Comparison of ENCODE assay signal across 7 cellular contexts in genomic region chr15:68281008-68281407, GRCh38. TPM values are rescaled to one million over a fixed set of nuclear protein-coding genes. Genes with fewer than 3 reads are reported as not detected.
DNase-seq lines count a peak whose midpoint lies in the region; ATAC-seq and TF ChIP-seq lines count a peak whose summit lies in the region.

No MANE protein-coding gene starts in this region.

- H3K27me3 Mint-ChIP-seq in activated B cell treated with CpG ODN at 0.5 μM for 24 hours = no peaks in the 10 kb centered on the region

- POLR2A ChIA-PET in activated B cell treated with CpG ODN at 0.5 μM for 24 hours (lab: Charles Lee) = interaction anchor here (0.6 kb wide), 1 partner anchor 11 kb away, joined by 4 read pairs; no protein-coding TSS in a partner anchor

- ATAC-seq in activated B cell treated with CpG ODN at 0.5 μM for 24 hours (ENCODE audit: low read depth) = no peak
- no peak for ATAC-seq in stimulated activated effector memory CD8-positive, alpha-beta T cell treated with anti-CD3 and anti-CD28 coated beads, Interleukin-12 subunit alpha, Interleukin-12 subunit beta, amount 100 ng/mL, for 72 hours
- ATAC-seq in GM19467 (IDR thresholded peaks at IDR 0.05; ENCODE audit: unreplicated experiment) = no peak
- ATAC-seq in GM19023 (IDR thresholded peaks at IDR 0.05; ENCODE audit: unreplicated experiment) = no peak

- peaks cover 72% of the 10 kb centered on the region for H3K4me1 Mint-ChIP-seq in activated B cell treated with CpG ODN at 0.5 μM for 24 hours
- H3K4me1 Mint-ChIP-seq in stimulated activated effector memory CD8-positive, alpha-beta T cell treated with anti-CD3 and anti-CD28 coated beads, Interleukin-12 subunit alpha, Interleukin-12 subunit beta, amount 100 ng/mL, for 72 hours = peaks cover 64% of the 10 kb centered on the region

- peak overlapping the region; percentile 93 for H3K4me3 Mint-ChIP-seq in activated B cell treated with CpG ODN at 0.5 μM for 24 hours
- H3K4me3 Mint-ChIP-seq in stimulated activated effector memory CD8-positive, alpha-beta T cell treated with anti-CD3 and anti-CD28 coated beads, Interleukin-12 subunit alpha, Interleukin-12 subunit beta, amount 100 ng/mL, for 72 hours = peak overlapping the region; percentile 99

- intact Hi-C loops in activated B cell treated with CpG ODN at 0.5 μM for 24 hours (cut with micrococcal nuclease) = no loop called here

- H3K36me3 Mint-ChIP-seq in activated B cell treated with CpG ODN at 0.5 μM for 24 hours (ENCODE audit: low read depth) = peaks cover 29% of the 10 kb centered on the region
- peaks cover 52% of the 10 kb centered on the region for H3K36me3 Mint-ChIP-seq in stimulated activated effector memory CD8-positive, alpha-beta T cell treated with anti-CD3 and anti-CD28 coated beads, Interleukin-12 subunit alpha, Interleukin-12 subunit beta, amount 100 ng/mL, for 72 hours

- CTCF ChIA-PET in activated B cell treated with CpG ODN at 0.5 μM for 24 hours (lab: Charles Lee) = interaction anchor here (0.6 kb wide), 1 partner anchor 269 kb away, joined by 3 read pairs; no protein-coding TSS in a partner anchor

- H3K27ac Mint-ChIP-seq in activated B cell treated with CpG ODN at 0.5 μM for 24 hours = no peak overlapping the region
- peak overlapping the region; percentile 73 for H3K27ac Mint-ChIP-seq in stimulated activated effector memory CD8-positive, alpha-beta T cell treated with anti-CD3 and anti-CD28 coated beads, Interleukin-12 subunit alpha, Interleukin-12 subunit beta, amount 100 ng/mL, for 72 hours

- peak overlapping the region; percentile 97 for H3K4me3 ChIP-seq in HL-60 (replicated peaks; ENCODE audit: insufficient read depth, low read length)
- peak overlapping the region; percentile 92 for H3K4me3 ChIP-seq in fibroblast of villous mesenchyme (ENCODE audit: low read depth, low read length)

- TF ChIP-seq CTCF in HL-60 (IDR thresholded peaks at IDR 0.05; ENCODE audit: insufficient read depth, low read length) = no peak
- TF ChIP-seq CTCF in activated B cell treated with CpG ODN at 0.5 μM for 24 hours (IDR thresholded peaks at IDR 0.05) = no peak
- no peak for TF ChIP-seq CTCF in fibroblast of villous mesenchyme (IDR thresholded peaks at IDR 0.05; ENCODE audit: insufficient read depth, low read depth, low read length)

- H3K27me3 ChIP-seq in HL-60 (ENCODE audit: insufficient read depth, poor library complexity, severe bottlenecking) = no peaks in the 10 kb centered on the region

- H3K9me3 Mint-ChIP-seq in activated B cell treated with CpG ODN at 0.5 μM for 24 hours = no peaks in the 10 kb centered on the region
- H3K9me3 Mint-ChIP-seq in stimulated activated effector memory CD8-positive, alpha-beta T cell treated with anti-CD3 and anti-CD28 coated beads, Interleukin-12 subunit alpha, Interleukin-12 subunit beta, amount 100 ng/mL, for 72 hours = no peaks in the 10 kb centered on the region

- DNase-seq in HL-60 (ENCODE audit: low read depth in 1 of 2, low spot score in 1 of 2) = no peak
- no peak for DNase-seq in activated B cell treated with CpG ODN at 0.5 μM for 24 hours
- DNase-seq in fibroblast of villous mesenchyme (ENCODE audit: low read depth) = no peak
- no peak for DNase-seq in stimulated activated effector memory CD8-positive, alpha-beta T cell treated with anti-CD3 and anti-CD28 coated beads, Interleukin-12 subunit alpha, Interleukin-12 subunit beta, amount 100 ng/mL, for 72 hours (ENCODE audit: low spot score in 2 of 2)
- no peak for DNase-seq in NCI-H510A treated with DMSO at 0.1 percent for 48 hours (lab: John Stamatoyannopoulos, UW)

- H3K27ac ChIP-seq in HL-60 (replicated peaks) = peak overlapping the region; percentile 68

RNA-seq across cellular contexts. Expression of gene FEM1B, which starts 3.5 kb away (rescaled TPM):
- 42.2 and 47.7 TPM in 2 replicates for total RNA-seq in activated B cell treated with CpG ODN at 0.5 μM for 24 hours
- 47.7 and 61.7 TPM in 2 replicates for total RNA-seq in fibroblast of villous mesenchyme

RNA-seq across cellular contexts. Expression of gene CLN6, which starts 51.5 kb away (rescaled TPM):
- 35.0 and 37.5 TPM in 2 replicates for total RNA-seq in activated B cell treated with CpG ODN at 0.5 μM for 24 hours
- total RNA-seq in fibroblast of villous mesenchyme = 15.8 and 16.8 TPM in 2 replicates
